In genomic region chr19:44845286-44845611, GRCh38 we compare ENCODE assay signal across 8 cellular contexts. TPM values are rescaled to one million over a fixed set of nuclear protein-coding genes. Genes with fewer than 3 reads are reported as not detected.
DNase-seq lines count a peak whose midpoint lies in the region; ATAC-seq and TF ChIP-seq lines count a peak whose summit lies in the region.

No MANE protein-coding gene starts in this region.

- no peak overlapping the region for H2BK12ac ChIP-seq in trophoblast cell (ENCODE audit: low read length)

- peak overlapping the region; percentile 66 for H3K4me3 Mint-ChIP-seq in Calu3 (ENCODE audit: low read depth, unreplicated experiment)

- no peaks in the 10 kb centered on the region for H3K27me3 Mint-ChIP-seq in Calu3 (ENCODE audit: unreplicated experiment)

- CTCF ChIA-PET in Calu3 (lab: Charles Lee), result interaction anchor here (0.5 to 1.4 kb wide), 14 partner anchors 28 to 1420 kb away, joined by 3 to 23 read pairs (median 4); partner anchors contain the start of gene BCAM

- H4K12ac ChIP-seq in trophoblast cell (ENCODE audit: low read depth, low read length), result peak overlapping the region; percentile 35

- peak overlapping the region; percentile 19 for H2BK120ac ChIP-seq in trophoblast cell (ENCODE audit: insufficient read depth, low read length, poor library complexity)

- peaks cover 40% of the 10 kb centered on the region for H3K79me1 ChIP-seq in trophoblast cell (ENCODE audit: low read length)

- H2AFZ ChIP-seq in SU-DHL-6 (ENCODE audit: low read depth, low read length, severe bottlenecking) (peak overlapping the region; percentile 32), trophoblast cell (ENCODE audit: insufficient read depth, low read length, poor library complexity) (peak overlapping the region; percentile 95)

- H4K91ac ChIP-seq in trophoblast cell (ENCODE audit: low read depth, low read length), result peak overlapping the region; percentile 3

- peak overlapping the region; percentile 27 for H4K8ac ChIP-seq in trophoblast cell (ENCODE audit: low read depth, low read length)

- peaks cover 52% of the 10 kb centered on the region for H3K36me3 Mint-ChIP-seq in Calu3 (ENCODE audit: insufficient read depth, unreplicated experiment)

- H3K27me3 ChIP-seq in SU-DHL-6 (ENCODE audit: low read length), result no peaks in the 10 kb centered on the region
- no peaks in the 10 kb centered on the region for H3K27me3 ChIP-seq in trophoblast cell (ENCODE audit: insufficient read depth, low read length)

- H3K4me2 ChIP-seq in SU-DHL-6 (ENCODE audit: low read depth, low read length, poor library complexity, severe bottlenecking) (peak overlapping the region; percentile 51), trophoblast cell (ENCODE audit: low read length) (peak overlapping the region; percentile 82)

- H3K14ac ChIP-seq in trophoblast cell (ENCODE audit: low read length), result no peak overlapping the region

- no CpG with 5 or more reads among the region's 12 CpGs for WGBS in trophoblast cell (ENCODE audit: extremely low coverage, insufficient coverage, insufficient read length)

- H3K18ac ChIP-seq in trophoblast cell (ENCODE audit: low read length), result peak overlapping the region; percentile 25

- H4K20me1 ChIP-seq in SU-DHL-6 (ENCODE audit: low read depth, low read length), result no peaks in the 10 kb centered on the region

- peak overlapping the region; percentile 73 for H3K27ac Mint-ChIP-seq in Calu3 (ENCODE audit: unreplicated experiment)

- no peaks in the 10 kb centered on the region for H3K9me2 ChIP-seq in SU-DHL-6 (replicated peaks; ENCODE audit: insufficient read depth, low read length)

- H3K9ac ChIP-seq in SU-DHL-6 (ENCODE audit: low read length) (no peak overlapping the region), trophoblast cell (ENCODE audit: low read length) (no peak overlapping the region)

- H3K36me3 ChIP-seq in SU-DHL-6 (ENCODE audit: low read length) (no peaks in the 10 kb centered on the region), trophoblast cell (ENCODE audit: control insufficient read depth in 1 of 2, insufficient read depth in 2 of 2, low read length in 2 of 2) (no peaks in the 10 kb centered on the region)

- BruUV-seq in Calu3 (replicated peaks; lab: Mats Ljungman, UMichigan), result no TSS peak

- H3K4ac ChIP-seq in trophoblast cell (ENCODE audit: low read depth, low read length), result no peak overlapping the region

- H3K23ac ChIP-seq in trophoblast cell (ENCODE audit: low read length), result no peak overlapping the region

- H3F3A ChIP-seq in SU-DHL-6 (ENCODE audit: insufficient read depth), result no peaks in the 10 kb centered on the region

- H3K79me2 ChIP-seq in SU-DHL-6 (ENCODE audit: insufficient read depth, low read length) (no peaks in the 10 kb centered on the region), trophoblast cell (ENCODE audit: control insufficient read depth, insufficient read depth, low read length, poor library complexity) (peaks cover 39% of the 10 kb centered on the region)

- H3K27ac ChIP-seq in SU-DHL-6 (ENCODE audit: low read depth, low read length), result no peak overlapping the region
- peak overlapping the region; percentile 63 for H3K27ac ChIP-seq in trophoblast cell (ENCODE audit: low read depth, low read length)

- H3K9me3 ChIP-seq in SU-DHL-6 (ENCODE audit: insufficient read depth, low read length) (no peaks in the 10 kb centered on the region), trophoblast cell (ENCODE audit: insufficient read depth, low read depth, low read length) (peaks cover 1% of the 10 kb centered on the region)

- H2AK5ac ChIP-seq in trophoblast cell (ENCODE audit: low read length), result no peak overlapping the region

- no peak for ATAC-seq in GM19328 (IDR thresholded peaks at IDR 0.05; ENCODE audit: unreplicated experiment)

- H3K4me3 ChIP-seq in SU-DHL-6 (ENCODE audit: insufficient read depth, low read length, poor library complexity, severe bottlenecking) (no peak overlapping the region), fibroblast of mammary gland (ENCODE audit: control insufficient read depth, low read depth, low read length) (peak overlapping the region; percentile 68), trophoblast cell (ENCODE audit: low read depth, low read length) (no peak overlapping the region)

- TF ChIP-seq CTCF in Calu3 (IDR thresholded peaks at IDR 0.05; ENCODE audit: unreplicated experiment), result no peak
- no peak for TF ChIP-seq CTCF in SU-DHL-6 (IDR thresholded peaks at IDR 0.05; ENCODE audit: insufficient read depth, low read length, poor library complexity, severe bottlenecking)
- no peak for TF ChIP-seq CTCF in fibroblast of mammary gland (conservative IDR thresholded peaks at IDR 0.05; ENCODE audit: control insufficient read depth, insufficient read depth, low read depth, low read length)

- peaks cover 16 to 21% of the 10 kb centered on the region in 2 experiments for H3K4me1 ChIP-seq in trophoblast cell (ENCODE audit: control insufficient read depth in 1 of 2, insufficient read depth in 2 of 2, low read length in 2 of 2)

- DNase-seq in Calu3 (no peak), fibroblast of mammary gland (ENCODE audit: low read depth) (no peak), trophoblast cell (peak in 1 of 2 donors; percentile 5), NCI-H2107 (lab: John Stamatoyannopoulos, UW) (no peak), NCI-H1930 (lab: John Stamatoyannopoulos, UW) (no peak)
- no peak for DNase-seq in stimulated activated CD4-positive, alpha-beta T cell treated with anti-CD3 and anti-CD28 coated beads, Interleukin-2, amount 100 ng/mL, for 24 hours

- no peaks in the 10 kb centered on the region for H3K9me3 Mint-ChIP-seq in Calu3 (ENCODE audit: low read depth, unreplicated experiment)

- intact Hi-C loops in Calu3 (cut with micrococcal nuclease; ENCODE audit: unreplicated experiment), result loop anchor here (1.0 to 10.0 kb wide), 4 partner anchors 45 to 156 kb away; partner anchors contain the start of gene CBLC

- H2BK5ac ChIP-seq in trophoblast cell (ENCODE audit: low read depth, low read length, poor library complexity), result no peak overlapping the region

- peaks cover 32% of the 10 kb centered on the region for H3K4me1 Mint-ChIP-seq in Calu3 (ENCODE audit: low read depth, unreplicated experiment)

RNA-seq across cellular contexts. Expression of gene NECTIN2, which starts 0.8 kb away (rescaled TPM):
- 137 and 174 TPM in 2 replicates for total RNA-seq in Calu3 (2022)
- 281 and 282 TPM in 2 replicates for polyA plus RNA-seq in trophoblast cell (2013)

RNA-seq across cellular contexts. Expression of gene BCAM, which starts 36.3 kb away (rescaled TPM):
- total RNA-seq in Calu3 (2022), result 30.0 and 31.2 TPM in 2 replicates
- 33.0 and 36.2 TPM in 2 replicates for polyA plus RNA-seq in trophoblast cell (2013)

RNA-seq across cellular contexts. Expression of gene TOMM40, which starts 45.8 kb away (rescaled TPM):
- total RNA-seq in Calu3 (2022), result 152 and 162 TPM in 2 replicates
- 49.1 and 50.5 TPM in 2 replicates for polyA plus RNA-seq in trophoblast cell (2013)
